19 cellular contexts compared by ENCODE assay signal in the genomic region with DNA sequence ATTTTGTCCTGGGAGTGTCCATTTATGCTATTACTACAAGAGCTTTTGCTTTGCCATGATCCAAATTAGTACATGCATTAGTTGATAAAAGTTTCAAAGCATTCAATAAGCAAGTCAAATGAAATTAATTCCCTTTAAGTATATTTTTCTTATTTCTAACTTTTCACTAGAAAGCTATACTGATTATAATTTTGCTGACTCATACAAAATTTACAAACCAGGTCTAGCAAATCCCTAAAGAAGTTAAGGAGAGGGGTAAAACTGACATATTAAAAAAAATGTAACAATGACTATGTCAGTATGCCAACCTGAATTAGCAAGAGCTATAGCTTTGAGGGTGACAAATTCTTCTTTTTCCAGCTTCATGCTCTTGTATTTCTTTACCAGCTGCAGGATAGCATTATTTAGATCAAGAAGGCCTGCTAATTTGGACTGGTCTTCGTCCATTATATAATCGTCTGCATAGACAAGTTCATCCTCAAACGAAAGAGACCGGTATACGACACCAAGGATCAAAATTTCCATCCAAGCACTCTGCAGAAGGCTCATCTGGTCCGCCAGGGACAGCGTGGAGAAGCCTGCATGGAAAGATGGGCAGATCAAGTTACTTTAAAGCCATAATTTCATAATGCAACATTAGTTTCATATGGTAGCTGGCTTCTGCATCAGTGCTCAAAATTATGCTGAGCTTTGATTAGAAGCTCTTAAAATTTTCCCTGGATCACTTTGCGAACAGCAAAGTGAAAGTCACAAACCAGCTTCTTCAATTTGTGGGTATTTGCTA.
"Had no signal": no experiment of that assay in that cellular context is flagged by ENCODE, and none has a peak within 500 bp of the region (broad histone marks: within the 10 kb centered on the region; RNA-seq: fewer than 3 reads in every experiment).

No MANE protein-coding gene starts in this region.

- H3K27me3 ChIP-seq: dorsolateral prefrontal cortex, gastrocnemius medialis, heart right ventricle, tibial artery had no signal

- H3K9me3 ChIP-seq: gastrocnemius medialis, heart right ventricle, left ventricle myocardium inferior, tibial artery had no signal

- H3K36me3 ChIP-seq: gastrocnemius medialis, heart right ventricle, left ventricle myocardium inferior, tibial artery had no signal

- H3K27ac ChIP-seq: dorsolateral prefrontal cortex, gastrocnemius medialis, heart right ventricle, left ventricle myocardium inferior, tibial artery had no signal

- H3K4me1 ChIP-seq: tibial artery had no signal

- FAIRE-seq: urothelium cell line had no signal

- H3K4me3 ChIP-seq: dorsolateral prefrontal cortex, heart right ventricle, left ventricle myocardium inferior, tibial artery had no signal

- DNase-seq: activated CD4-positive, alpha-beta memory T cell treated with anti-CD3 and anti-CD28 coated beads, Interleukin-2, amount 10 ng/mL, durations not matched to agents 7 days and 5 days; activated CD4-positive, alpha-beta T cell treated with anti-CD3 and anti-CD28 coated beads for 36 hours; activated naive CD4-positive, alpha-beta T cell treated with anti-CD3 and anti-CD28 coated beads for 36 hours; activated T-cell treated with anti-CD3 and anti-CD28 coated beads, Interleukin-2, amount 50 U/mL, for 1 hour; caudate nucleus; dorsolateral prefrontal cortex; gastrocnemius medialis; heart right ventricle; kidney glomerular epithelial cell; left ventricle myocardium inferior; mammary epithelial cell; nephron progenitor cell; nucleus accumbens; posterior cingulate gyrus; stimulated activated CD4-positive, alpha-beta T cell treated with anti-CD3 and anti-CD28 coated beads, Interleukin-2, amount 100 ng/mL, for 24 hours; stimulated activated naive CD8-positive, alpha-beta T cell treated with anti-CD3 and anti-CD28 coated beads, Interleukin-15, Interleukin-2, amounts not matched to agents 100 U/mL and 50 U/mL, for 24 hours; substantia nigra; tibial artery had no signal
